ENCODE assay signal across 1 cellular context in the genomic region with DNA sequence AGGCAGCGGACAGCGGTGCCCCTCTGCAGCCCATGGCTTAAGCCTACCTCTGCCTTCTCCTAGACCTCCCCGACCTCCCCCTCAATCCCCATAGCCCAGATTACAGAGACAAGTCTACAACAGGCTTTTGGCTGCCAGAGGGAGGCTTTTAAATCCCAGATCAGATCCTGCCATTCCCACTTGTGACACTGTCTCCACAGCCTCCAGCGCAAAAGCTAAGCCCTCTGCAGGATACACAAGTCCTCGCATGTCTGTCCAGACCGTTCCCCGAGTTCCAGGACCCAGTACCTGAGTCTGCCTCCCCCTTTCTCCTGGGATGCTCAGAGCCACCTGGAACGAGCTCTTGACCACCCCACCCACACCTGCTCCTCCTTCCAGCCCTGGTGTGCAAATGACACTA.
TF ChIP-seq lines count a peak whose summit lies in the region.

No MANE protein-coding gene starts in this region.

TF ChIP-seq in GM23338, 12 proteins besides CTCF, POLR2A, EP300 and RAD21 (continued from another document):
- TF ChIP-seq, protein P1, sequence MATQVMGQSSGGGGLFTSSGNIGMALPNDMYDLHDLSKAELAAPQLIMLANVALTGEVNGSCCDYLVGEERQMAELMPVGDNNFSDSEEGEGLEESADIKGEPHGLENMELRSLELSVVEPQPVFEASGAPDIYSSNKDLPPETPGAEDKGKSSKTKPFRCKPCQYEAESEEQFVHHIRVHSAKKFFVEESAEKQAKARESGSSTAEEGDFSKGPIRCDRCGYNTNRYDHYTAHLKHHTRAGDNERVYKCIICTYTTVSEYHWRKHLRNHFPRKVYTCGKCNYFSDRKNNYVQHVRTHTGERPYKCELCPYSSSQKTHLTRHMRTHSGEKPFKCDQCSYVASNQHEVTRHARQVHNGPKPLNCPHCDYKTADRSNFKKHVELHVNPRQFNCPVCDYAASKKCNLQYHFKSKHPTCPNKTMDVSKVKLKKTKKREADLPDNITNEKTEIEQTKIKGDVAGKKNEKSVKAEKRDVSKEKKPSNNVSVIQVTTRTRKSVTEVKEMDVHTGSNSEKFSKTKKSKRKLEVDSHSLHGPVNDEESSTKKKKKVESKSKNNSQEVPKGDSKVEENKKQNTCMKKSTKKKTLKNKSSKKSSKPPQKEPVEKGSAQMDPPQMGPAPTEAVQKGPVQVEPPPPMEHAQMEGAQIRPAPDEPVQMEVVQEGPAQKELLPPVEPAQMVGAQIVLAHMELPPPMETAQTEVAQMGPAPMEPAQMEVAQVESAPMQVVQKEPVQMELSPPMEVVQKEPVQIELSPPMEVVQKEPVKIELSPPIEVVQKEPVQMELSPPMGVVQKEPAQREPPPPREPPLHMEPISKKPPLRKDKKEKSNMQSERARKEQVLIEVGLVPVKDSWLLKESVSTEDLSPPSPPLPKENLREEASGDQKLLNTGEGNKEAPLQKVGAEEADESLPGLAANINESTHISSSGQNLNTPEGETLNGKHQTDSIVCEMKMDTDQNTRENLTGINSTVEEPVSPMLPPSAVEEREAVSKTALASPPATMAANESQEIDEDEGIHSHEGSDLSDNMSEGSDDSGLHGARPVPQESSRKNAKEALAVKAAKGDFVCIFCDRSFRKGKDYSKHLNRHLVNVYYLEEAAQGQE (IDR thresholded peaks at IDR 0.05; ENCODE audit: unreplicated experiment) = no peak
TF ChIP-seq in GM23338: peak in this region for 0.
